In the genomic region with DNA sequence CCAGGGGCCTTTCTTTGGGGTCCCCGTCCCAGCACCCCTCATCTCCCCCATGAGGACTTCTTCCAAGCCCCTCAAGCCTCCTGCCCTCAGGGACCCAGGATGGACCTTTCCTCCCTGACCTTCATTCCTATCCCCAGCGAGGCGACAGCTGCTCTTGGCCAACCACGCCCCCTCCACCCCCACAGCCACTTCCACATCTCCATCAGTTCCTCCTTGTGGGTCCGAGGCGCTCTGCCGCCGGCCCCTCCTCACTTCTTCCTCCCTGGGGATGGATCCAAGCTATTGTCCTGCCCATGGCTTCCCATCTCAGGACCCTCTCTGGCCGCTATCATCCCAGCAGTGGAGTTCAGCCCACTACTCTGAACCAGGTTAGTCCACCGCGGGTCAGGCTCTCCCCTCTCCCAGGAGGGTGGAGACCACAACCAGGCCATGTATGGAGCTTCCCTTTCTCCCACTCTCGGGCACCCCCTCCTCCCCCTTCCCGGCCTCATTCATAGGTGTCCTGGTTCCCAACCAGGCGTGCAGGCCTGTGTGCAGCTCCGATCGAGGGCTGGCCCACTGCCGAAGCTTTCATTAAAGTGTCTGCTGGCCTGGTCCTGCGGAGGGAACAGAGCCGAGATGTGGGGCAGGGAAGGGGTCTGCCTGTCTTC, we compare ENCODE assay signal across 8 cellular contexts. TPM values are rescaled to one million over a fixed set of nuclear protein-coding genes. Genes with fewer than 3 reads are reported as not detected.
DNase-seq lines count a peak whose midpoint lies in the region; ATAC-seq and TF ChIP-seq lines count a peak whose summit lies in the region.

No MANE protein-coding gene starts in this region.

- H3K27ac ChIP-seq in lung (ENCODE audit: low read depth in 1 of 2, low read length in 1 of 2) (peak overlapping the region in 1 of 2 donors; percentile 30), mesendoderm (ENCODE audit: low read depth, low read length) (no peak overlapping the region)

- TF ChIP-seq CTCF in lung (IDR thresholded peaks at IDR 0.05; ENCODE audit: control extremely low read depth, extremely low read depth) (no peak), type B pancreatic cell (conservative IDR thresholded peaks at IDR 0.05) (no peak)

- 26 to 36% methylated on average over 19 of the region's 19 CpGs for WGBS in lung, 2 donors
- WGBS in mesendoderm (ENCODE audit: extremely low coverage, insufficient coverage, low lambda C conversion rate), result no CpG with 5 or more reads among the region's 19 CpGs

- no peak overlapping the region for H3K18ac ChIP-seq in mesendoderm (ENCODE audit: low read length)

- no peak overlapping the region for H4K8ac ChIP-seq in mesendoderm (ENCODE audit: low read depth, low read length)

- H3K4me1 Mint-ChIP-seq in activated T-cell treated with anti-CD3 and anti-CD28 coated beads, Interleukin-2, amount 50 U/mL, for 24 hours (ENCODE audit: low read depth), result peaks cover 27% of the 10 kb centered on the region
- H3K4me1 Mint-ChIP-seq in activated T-helper 2 cell treated with anti-CD3 and anti-CD28 coated beads, Interferon-gamma antibody, Interleukin-2, Interleukin-4, amounts not matched to agents 10 μg/mL and 5 μg/mL and 100 μg/mL, durations not matched to agents 14 hours and 24 hours and 36 hours (ENCODE audit: low read depth), result peaks cover 5% of the 10 kb centered on the region
- H3K4me1 Mint-ChIP-seq in type B pancreatic cell (ENCODE audit: unreplicated experiment), result peaks cover 18% of the 10 kb centered on the region

- no peak overlapping the region for H2BK5ac ChIP-seq in mesendoderm (ENCODE audit: low read length)

- no peaks in the 10 kb centered on the region for H3K27me3 ChIP-seq in lung (ENCODE audit: control insufficient read depth, insufficient read depth)
- no peaks in the 10 kb centered on the region for H3K27me3 ChIP-seq in mesendoderm (ENCODE audit: insufficient read depth, low read length, poor library complexity)

- intact Hi-C loops in activated T-helper 2 cell treated with anti-CD3 and anti-CD28 coated beads, Interferon-gamma antibody, Interleukin-2, Interleukin-4, amounts not matched to agents 10 μg/mL and 5 μg/mL and 100 μg/mL, durations not matched to agents 14 hours and 24 hours and 36 hours (cut with micrococcal nuclease), result no loop called here

- no peaks in the 10 kb centered on the region for H3K79me1 ChIP-seq in mesendoderm (ENCODE audit: low read length)

- H3K36me3 ChIP-seq in lung (ENCODE audit: control insufficient read depth in 2 of 2, insufficient read depth in 2 of 2, low read length in 2 of 2) (no peaks in the 10 kb centered on the region), mesendoderm (ENCODE audit: control insufficient read depth, insufficient read depth, low read length) (no peaks in the 10 kb centered on the region)

- H3K4me3 ChIP-seq in lung (peak overlapping the region; percentile 9), mesendoderm (ENCODE audit: low read length) (no peak overlapping the region)

- H3K9me3 Mint-ChIP-seq in activated T-cell treated with anti-CD3 and anti-CD28 coated beads, Interleukin-2, amount 50 U/mL, for 24 hours, result no peaks in the 10 kb centered on the region
- no peaks in the 10 kb centered on the region for H3K9me3 Mint-ChIP-seq in activated T-helper 2 cell treated with anti-CD3 and anti-CD28 coated beads, Interferon-gamma antibody, Interleukin-2, Interleukin-4, amounts not matched to agents 10 μg/mL and 5 μg/mL and 100 μg/mL, durations not matched to agents 14 hours and 24 hours and 36 hours
- no peaks in the 10 kb centered on the region for H3K9me3 Mint-ChIP-seq in type B pancreatic cell

- H3K4me1 ChIP-seq in lung (ENCODE audit: control insufficient read depth in 2 of 2, insufficient read depth in 2 of 2, low read length in 2 of 2) (peaks cover 4 to 13% of the 10 kb centered on the region in 2 donors), mesendoderm (ENCODE audit: control insufficient read depth, low read depth, low read length) (peaks cover 2% of the 10 kb centered on the region)

- H3K27ac Mint-ChIP-seq in activated T-cell treated with anti-CD3 and anti-CD28 coated beads, Interleukin-2, amount 50 U/mL, for 24 hours, result peak overlapping the region; percentile 23
- H3K27ac Mint-ChIP-seq in activated T-helper 2 cell treated with anti-CD3 and anti-CD28 coated beads, Interferon-gamma antibody, Interleukin-2, Interleukin-4, amounts not matched to agents 10 μg/mL and 5 μg/mL and 100 μg/mL, durations not matched to agents 14 hours and 24 hours and 36 hours, result no peak overlapping the region
- H3K27ac Mint-ChIP-seq in type B pancreatic cell, result peak overlapping the region; percentile 18

- peaks cover 15% of the 10 kb centered on the region for H3K27me3 Mint-ChIP-seq in activated T-cell treated with anti-CD3 and anti-CD28 coated beads, Interleukin-2, amount 50 U/mL, for 24 hours
- peaks cover 17% of the 10 kb centered on the region for H3K27me3 Mint-ChIP-seq in activated T-helper 2 cell treated with anti-CD3 and anti-CD28 coated beads, Interferon-gamma antibody, Interleukin-2, Interleukin-4, amounts not matched to agents 10 μg/mL and 5 μg/mL and 100 μg/mL, durations not matched to agents 14 hours and 24 hours and 36 hours (ENCODE audit: low read depth)
- H3K27me3 Mint-ChIP-seq in type B pancreatic cell, result no peaks in the 10 kb centered on the region

- no peaks in the 10 kb centered on the region for H3K36me3 Mint-ChIP-seq in activated T-cell treated with anti-CD3 and anti-CD28 coated beads, Interleukin-2, amount 50 U/mL, for 24 hours (ENCODE audit: low read depth)
- H3K36me3 Mint-ChIP-seq in activated T-helper 2 cell treated with anti-CD3 and anti-CD28 coated beads, Interferon-gamma antibody, Interleukin-2, Interleukin-4, amounts not matched to agents 10 μg/mL and 5 μg/mL and 100 μg/mL, durations not matched to agents 14 hours and 24 hours and 36 hours (ENCODE audit: low read depth), result no peaks in the 10 kb centered on the region
- no peaks in the 10 kb centered on the region for H3K36me3 Mint-ChIP-seq in type B pancreatic cell

- H2BK120ac ChIP-seq in mesendoderm (ENCODE audit: low read depth, low read length), result no peak overlapping the region

- H2AK5ac ChIP-seq in mesendoderm (ENCODE audit: low read length), result no peak overlapping the region

- no peak overlapping the region for H3K9ac ChIP-seq in mesendoderm (ENCODE audit: low read length)

- H3K4me3 Mint-ChIP-seq in activated T-cell treated with anti-CD3 and anti-CD28 coated beads, Interleukin-2, amount 50 U/mL, for 24 hours, result no peak overlapping the region
- H3K4me3 Mint-ChIP-seq in activated T-helper 2 cell treated with anti-CD3 and anti-CD28 coated beads, Interferon-gamma antibody, Interleukin-2, Interleukin-4, amounts not matched to agents 10 μg/mL and 5 μg/mL and 100 μg/mL, durations not matched to agents 14 hours and 24 hours and 36 hours (ENCODE audit: low read depth), result peak overlapping the region; percentile 68
- peak overlapping the region; percentile 78 for H3K4me3 Mint-ChIP-seq in type B pancreatic cell

- no peak for DNase-seq in activated T-cell treated with anti-CD3 and anti-CD28 coated beads, Interleukin-2, amount 50 U/mL, for 24 hours
- DNase-seq in activated T-cell treated with anti-CD3 and anti-CD28 coated beads, Interleukin-2, amount 50 U/mL, for 48 hours, result no peak
- no peak for DNase-seq in activated T-helper 2 cell treated with anti-CD3 and anti-CD28 coated beads, Interferon-gamma antibody, Interleukin-2, Interleukin-4, amounts not matched to agents 10 μg/mL and 5 μg/mL and 100 μg/mL, durations not matched to agents 14 hours and 24 hours and 36 hours (ENCODE audit: low spot score)
- peak; percentile 62 for DNase-seq in lung (ENCODE audit: low spot score)
- no peak for DNase-seq in type B pancreatic cell (ENCODE audit: extremely low spot score, unreplicated experiment)
- DNase-seq in mesendoderm, result no peak
- DNase-seq in NCI-H187 (lab: John Stamatoyannopoulos, UW), result no peak
- DNase-seq in midbrain (lab: John Stamatoyannopoulos, UW), result no peak

- no peak overlapping the region for H3K56ac ChIP-seq in mesendoderm (ENCODE audit: low read length)

- H3K23ac ChIP-seq in mesendoderm (ENCODE audit: low read length), result no peak overlapping the region

- H3K4me2 ChIP-seq in mesendoderm (ENCODE audit: low read length), result no peak overlapping the region

- no peak overlapping the region for H4K5ac ChIP-seq in mesendoderm (ENCODE audit: low read length)

- no peaks in the 10 kb centered on the region for H3K9me3 ChIP-seq in lung (ENCODE audit: control insufficient read depth in 2 of 2, insufficient read depth in 1 of 2, low read length in 1 of 2)

- no peak overlapping the region for H3K4ac ChIP-seq in mesendoderm (ENCODE audit: low read depth, low read length)

- no peaks in the 10 kb centered on the region for H3K79me2 ChIP-seq in mesendoderm (ENCODE audit: control insufficient read depth, insufficient read depth, low read length)

- ATAC-seq in lung (ENCODE audit: insufficient read depth, low FRiP score), result no peak

- H2BK15ac ChIP-seq in mesendoderm (replicated peaks; ENCODE audit: low read depth), result no peak overlapping the region

RNA-seq across cellular contexts. Expression of gene SH2B2, which starts 1.7 kb away (rescaled TPM):
- 1.8 and 1.9 TPM in 2 replicates for total RNA-seq in activated T-helper 2 cell treated with anti-CD3 and anti-CD28 coated beads, Interferon-gamma antibody, Interleukin-2, Interleukin-4, amounts not matched to agents 10 μg/mL and 5 μg/mL and 100 μg/mL, durations not matched to agents 14 hours and 24 hours and 36 hours
- total RNA-seq in lung (1 to 10 TPM; 3.3 to 9.7 TPM), type B pancreatic cell (ENCODE audit: low replicate concordance) (9.5 and 15.5 TPM in 2 replicates)
- polyA plus RNA-seq in lung, result 1 to 10 TPM; 5.1 to 9.4 TPM
- polyA plus RNA-seq in mesendoderm (2013, experiment 1 of 2), result 3.1 TPM
- 3.2 TPM for polyA plus RNA-seq in mesendoderm (2013, experiment 2 of 2)
